Comparison of ENCODE assay signal across 24 cellular contexts in the genomic region with DNA sequence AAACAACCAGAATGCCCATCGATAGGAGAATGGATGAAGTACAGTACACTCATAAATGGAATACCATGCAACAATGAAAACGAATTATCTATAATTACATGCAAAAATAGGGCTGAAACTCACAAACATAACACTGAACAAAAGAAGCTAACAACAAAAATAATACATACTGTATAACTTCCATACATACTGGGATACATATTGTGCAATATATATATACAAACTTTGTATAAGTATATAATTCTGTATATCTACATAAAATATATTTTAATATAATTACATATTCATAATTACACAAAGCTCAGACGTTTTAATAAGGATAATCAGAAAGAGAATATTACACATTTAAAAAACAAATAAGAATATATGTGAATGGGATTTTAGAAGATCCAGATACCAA.
"Had no signal": no experiment of that assay in that cellular context is flagged by ENCODE, and none has a peak within 500 bp of the region (broad histone marks: within the 10 kb centered on the region; RNA-seq: fewer than 3 reads in every experiment).

No MANE protein-coding gene starts in this region.

- DNase-seq: hippocampal formation; left ventricle myocardium inferior; mesendoderm; naive thymus-derived CD4-positive, alpha-beta T cell; ovary; posterior cingulate gyrus; retina; right cardiac atrium; stimulated activated CD4-positive, alpha-beta T cell treated with anti-CD3 and anti-CD28 coated beads, Interleukin-12 subunit alpha, Interleukin-12 subunit beta, amount 100 ng/mL, for 4 hours; stimulated activated CD4-positive, alpha-beta T cell treated with anti-CD3 and anti-CD28 coated beads, Interleukin-15, amount 100 ng/mL, for 24 hours; stimulated activated CD4-positive, alpha-beta T cell treated with anti-CD3 and anti-CD28 coated beads, Interleukin-2, amount 100 ng/mL, for 24 hours; stimulated activated CD4-positive, alpha-beta T cell treated with anti-CD3 and anti-CD28 coated beads, Interleukin-4, amount 100 ng/mL, for 1 hour; stimulated activated naive B cell treated with anti-CD40 and anti-IgM and Interleukin-4, amounts not matched to agents 10 μg/mL and 1 μg/mL and 100 μg/mL, for 72 hours; stimulated activated naive CD8-positive, alpha-beta T cell treated with anti-CD3 and anti-CD28 coated beads, Interleukin-15, Interleukin-2, amounts not matched to agents 100 U/mL and 50 U/mL, for 24 hours; stomach; testis; thyroid gland; transverse colon; upper lobe of left lung had no signal

- H3K27ac ChIP-seq: left ventricle myocardium inferior, ovary, prostate gland, skin epidermis, stomach, testis, thyroid gland, transverse colon, upper lobe of left lung had no signal

- H3K4me1 ChIP-seq: prostate gland, thyroid gland had no signal

- H3K9me3 ChIP-seq: left ventricle myocardium inferior, ovary, prostate gland, stomach, testis, thyroid gland, transverse colon, upper lobe of left lung had no signal

- H3K27me3 ChIP-seq: ovary, stomach, testis, thyroid gland, transverse colon, upper lobe of left lung had no signal

- ATAC-seq: naive thymus-derived CD4-positive, alpha-beta T cell; natural killer cell treated with Interleukin-12 subunit alpha and Interleukin-12 subunit beta and Interleukin-15 and Interleukin-18, amount 100 ng/mL, for 72 hours; right cardiac atrium; sciatic nerve; stimulated activated naive B cell treated with anti-CD40 and anti-IgM and Interleukin-4, amounts not matched to agents 10 μg/mL and 1 μg/mL and 100 μg/mL, for 72 hours; stimulated activated naive CD8-positive, alpha-beta T cell treated with anti-CD3 and anti-CD28 coated beads, Interleukin-15, Interleukin-2, amounts not matched to agents 100 U/mL and 50 U/mL, for 24 hours had no signal

- H3K4me3 ChIP-seq: left ventricle myocardium inferior, lung, ovary, prostate gland, skin epidermis, stomach, testis, thyroid gland, transverse colon, upper lobe of left lung had no signal

- H3K36me3 ChIP-seq: ovary, prostate gland had no signal
